8 cellular contexts compared by ENCODE assay signal in genomic region chr17:46590157-46591146, GRCh38. TPM values are rescaled to one million over a fixed set of nuclear protein-coding genes. Genes with fewer than 3 reads are reported as not detected.
DNase-seq lines count a peak whose midpoint lies in the region; ATAC-seq and TF ChIP-seq lines count a peak whose summit lies in the region.
"Not testable (repeated sequence)": the region's sequence is repeated elsewhere in the genome, so short reads cannot be mapped to it uniquely, and the experiment has no call there.

Gene NSF, plus strand, starts transcription at chr17:46590669. Its CDS starts 107 bp downstream, at chr17:46590776.

- intact Hi-C loops in MCF 10A (cut with micrococcal nuclease); left ventricle myocardium inferior (cut with micrococcal nuclease); upper lobe of right lung (cut with DNase I): not testable (repeated sequence)

- H3K36me3 ChIP-seq in left ventricle myocardium inferior, upper lobe of right lung: not testable (repeated sequence)

- H3K9me3 Mint-ChIP-seq in MCF 10A (ENCODE audit: unreplicated experiment), result not testable (repeated sequence)

- ATAC-seq in GM18520 (IDR thresholded peaks at IDR 0.05; ENCODE audit: unreplicated experiment), result peak; percentile 54
- peak; percentile 58 for ATAC-seq in GM21786 (IDR thresholded peaks at IDR 0.05; ENCODE audit: unreplicated experiment)
- peak; percentile 68 for ATAC-seq in HG03135 (IDR thresholded peaks at IDR 0.05; ENCODE audit: unreplicated experiment)
- ATAC-seq in upper lobe of right lung, result peak; percentile 99

- H3K4me1 ChIP-seq in left ventricle myocardium inferior, upper lobe of right lung: not testable (repeated sequence)

- DNase-seq in SK-MEL-5 (ENCODE audit: low read depth, low spot score); MCF 10A (ENCODE audit: unreplicated experiment); left ventricle myocardium inferior; occipital lobe (lab: John Stamatoyannopoulos, UW); upper lobe of right lung: not testable (repeated sequence)

- not testable (repeated sequence) for H3K4me3 ChIP-seq in left ventricle myocardium inferior, upper lobe of right lung

- H3K4me1 Mint-ChIP-seq in MCF 10A (ENCODE audit: insufficient read depth, unreplicated experiment), result not testable (repeated sequence)

- not testable (repeated sequence) for H3K4me3 Mint-ChIP-seq in MCF 10A (ENCODE audit: unreplicated experiment)

- not testable (repeated sequence) for H3K9me3 ChIP-seq in left ventricle myocardium inferior (replicated peaks); upper lobe of right lung

- H3K27ac Mint-ChIP-seq in MCF 10A (ENCODE audit: low read depth, unreplicated experiment), result not testable (repeated sequence)

- H3K27me3 Mint-ChIP-seq in MCF 10A (ENCODE audit: insufficient read depth, unreplicated experiment), result not testable (repeated sequence)

- H3K27me3 ChIP-seq in left ventricle myocardium inferior (ENCODE audit: low read depth); upper lobe of right lung: not testable (repeated sequence)

- in situ Hi-C loops in SK-MEL-5 (cut with HindIII; ENCODE audit: low pct_unique_long_range_greater_than_20kb, low sequenced_read_pairs), result not testable (repeated sequence)

- not testable (repeated sequence) for BruUV-seq in MCF 10A (replicated peaks; lab: Mats Ljungman, UMichigan)

- POLR2A ChIA-PET in MCF 10A (lab: Yijun Ruan, JAX), result not testable (repeated sequence)

- CTCF ChIA-PET in MCF 10A (lab: Yijun Ruan, JAX), result not testable (repeated sequence)

- H3K36me3 Mint-ChIP-seq in MCF 10A (ENCODE audit: insufficient read depth, unreplicated experiment), result not testable (repeated sequence)

- not testable (repeated sequence) for H3K27ac ChIP-seq in left ventricle myocardium inferior (replicated peaks); upper lobe of right lung

- TF ChIP-seq CTCF in MCF 10A (IDR thresholded peaks at IDR 0.05; ENCODE audit: unreplicated experiment); left ventricle myocardium inferior (IDR thresholded peaks at IDR 0.05; ENCODE audit: borderline replicate concordance); upper lobe of right lung (IDR thresholded peaks at IDR 0.05): not testable (repeated sequence)

RNA-seq across cellular contexts. Expression of gene NSF, which starts in this region (rescaled TPM):
- 48.5 and 54.3 TPM in 2 replicates for total RNA-seq in SK-MEL-5 (2014; rRNA removed; shearing (Covaris generic))
- polyA plus RNA-seq in SK-MEL-5 (2015; cell fraction: cytosol; rRNA removed), result 42.1 and 51.9 TPM in 2 replicates
- polyA plus RNA-seq in SK-MEL-5 (2015; cell fraction: nucleus; rRNA removed), result 20.2 and 21.1 TPM in 2 replicates
- total RNA-seq in MCF 10A (2022), result 21.1 and 24.1 TPM in 2 replicates
- 29.0 TPM for total RNA-seq in left ventricle myocardium inferior
- 64.6 TPM for total RNA-seq in occipital lobe
- 49.6 TPM for total RNA-seq in upper lobe of right lung
